In the genomic region with DNA sequence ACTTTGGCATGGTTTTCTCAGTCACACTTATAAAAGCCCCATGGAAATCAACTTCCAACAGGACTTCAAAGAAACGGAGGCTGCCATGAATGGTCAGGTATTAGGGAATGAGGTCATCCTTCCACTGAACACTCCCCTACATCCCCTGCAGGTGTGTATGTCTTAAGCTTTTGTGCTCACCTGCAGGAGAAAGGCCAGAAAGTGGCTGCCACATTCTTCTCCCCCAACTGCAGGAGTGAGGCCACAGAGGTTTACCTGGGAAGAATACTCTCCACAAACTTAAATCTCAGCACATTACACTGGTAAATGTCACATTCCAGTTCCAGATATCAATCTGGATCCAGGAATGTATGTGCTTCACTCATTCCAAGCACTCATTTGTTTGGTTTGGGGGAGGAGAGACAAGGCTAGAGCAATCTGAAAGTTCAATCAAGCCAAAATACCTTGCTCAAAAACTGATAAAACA, we compare ENCODE assay signal across 1 cellular context.
TF ChIP-seq lines count a peak whose summit lies in the region.

No MANE protein-coding gene starts in this region.

TF ChIP-seq in HepG2, 621 proteins besides CTCF, POLR2A, EP300 and RAD21:
- TF ChIP-seq, protein P1, sequence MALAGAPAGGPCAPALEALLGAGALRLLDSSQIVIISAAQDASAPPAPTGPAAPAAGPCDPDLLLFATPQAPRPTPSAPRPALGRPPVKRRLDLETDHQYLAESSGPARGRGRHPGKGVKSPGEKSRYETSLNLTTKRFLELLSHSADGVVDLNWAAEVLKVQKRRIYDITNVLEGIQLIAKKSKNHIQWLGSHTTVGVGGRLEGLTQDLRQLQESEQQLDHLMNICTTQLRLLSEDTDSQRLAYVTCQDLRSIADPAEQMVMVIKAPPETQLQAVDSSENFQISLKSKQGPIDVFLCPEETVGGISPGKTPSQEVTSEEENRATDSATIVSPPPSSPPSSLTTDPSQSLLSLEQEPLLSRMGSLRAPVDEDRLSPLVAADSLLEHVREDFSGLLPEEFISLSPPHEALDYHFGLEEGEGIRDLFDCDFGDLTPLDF (CRISPR knock-in tag; IDR thresholded peaks at IDR 0.05): no peak
- 0 out of 2 replicates have a peak, but pooled peaks have one; percentile 19 for TF ChIP-seq ZNF281 (CRISPR knock-in tag; IDR thresholded peaks at IDR 0.05; ENCODE audit: borderline replicate concordance)
- TF ChIP-seq, protein P2, sequence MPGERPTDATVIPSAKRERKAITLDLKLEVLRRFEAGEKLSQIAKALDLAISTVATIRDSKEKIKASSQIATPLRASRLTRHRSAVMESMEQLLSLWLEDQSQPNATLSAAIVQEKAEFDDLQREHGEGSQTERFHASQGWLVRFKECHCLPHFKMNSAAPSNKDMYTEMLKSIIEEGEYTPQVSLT (CRISPR knock-in tag; IDR thresholded peaks at IDR 0.05; ENCODE audit: borderline replicate concordance, low read depth): no peak
